ENCODE assay signal across 2 cellular contexts in the genomic region with DNA sequence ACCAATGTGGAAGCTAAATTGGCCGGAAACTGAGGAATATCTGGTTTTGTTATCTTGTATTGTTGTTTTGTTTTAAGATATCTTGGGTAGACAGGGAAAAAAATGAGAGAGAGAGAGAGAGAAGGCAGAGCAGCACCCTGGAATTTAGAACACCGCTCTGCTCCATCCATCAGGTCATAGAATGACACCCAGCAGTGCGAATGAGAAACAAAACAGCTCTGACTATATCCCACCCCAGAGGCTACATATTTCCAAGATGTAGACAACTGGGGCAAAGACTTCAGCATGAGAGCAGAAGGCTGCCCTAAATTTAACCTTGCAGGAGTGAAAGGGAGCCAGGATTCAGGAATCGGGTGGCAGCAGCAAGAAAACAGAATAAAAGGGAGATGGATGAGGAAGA.
TF ChIP-seq lines count a peak whose summit lies in the region.

No MANE protein-coding gene starts in this region.

TF ChIP-seq in GM23338, 12 proteins besides CTCF, POLR2A, EP300 and RAD21 (continued from another document):
- no peak for TF ChIP-seq REST (IDR thresholded peaks at IDR 0.05; ENCODE audit: unreplicated experiment)
- no peak for TF ChIP-seq POLR2AphosphoS5 (IDR thresholded peaks at IDR 0.05; ENCODE audit: low read depth)
- no peak for TF ChIP-seq EZH2phosphoT487 (IDR thresholded peaks at IDR 0.05; ENCODE audit: unreplicated experiment)
- no peak for TF ChIP-seq STAT1 (IDR thresholded peaks at IDR 0.05; ENCODE audit: unreplicated experiment)
- TF ChIP-seq CREB1 (CRISPR knock-in tag; IDR thresholded peaks at IDR 0.05; ENCODE audit: low read depth), result no peak
- TF ChIP-seq ZNF331 (CRISPR knock-in tag; IDR thresholded peaks at IDR 0.05; ENCODE audit: low read depth), result no peak
- TF ChIP-seq ZNF462 (CRISPR knock-in tag; IDR thresholded peaks at IDR 0.05), result no peak
- no peak for TF ChIP-seq JUNB (IDR thresholded peaks at IDR 0.05; ENCODE audit: unreplicated experiment)

TF ChIP-seq in SK-N-SH treated with all-trans-retinoic acid at 6 μM for 48 hours, 23 proteins besides CTCF, POLR2A, EP300 and RAD21 (continued from another document):
- no peak for TF ChIP-seq PPARA (CRISPR knock-in tag; IDR thresholded peaks at IDR 0.05; ENCODE audit: borderline replicate concordance)
- TF ChIP-seq TOX (CRISPR knock-in tag; IDR thresholded peaks at IDR 0.05; ENCODE audit: borderline replicate concordance), result no peak
